11 cellular contexts compared by ENCODE assay signal in genomic region chr3:150074697-150075416, GRCh38.
DNase-seq lines count a peak whose midpoint lies in the region; ATAC-seq, FAIRE-seq and TF ChIP-seq lines count a peak whose summit lies in the region.
"Had no signal": no experiment of that assay in that cellular context is flagged by ENCODE, and none has a peak within 500 bp of the region (broad histone marks: within the 10 kb centered on the region; RNA-seq: fewer than 3 reads in every experiment).

No MANE protein-coding gene starts in this region.

- no peaks in the 10 kb centered on the region for H3K36me3 Mint-ChIP-seq in activated CD4-positive, alpha-beta T cell treated with anti-CD3 and anti-CD28 coated beads, Interleukin-2, amount 10 ng/mL, durations not matched to agents 24 days and 14 days (ENCODE audit: low read depth)

- intact Hi-C loops in activated CD4-positive, alpha-beta T cell treated with anti-CD3 and anti-CD28 coated beads, Interleukin-2, amount 10 ng/mL, durations not matched to agents 24 days and 14 days (cut with micrococcal nuclease), result no loop called here

- H3K27ac Mint-ChIP-seq in activated CD4-positive, alpha-beta T cell treated with anti-CD3 and anti-CD28 coated beads, Interleukin-2, amount 10 ng/mL, durations not matched to agents 24 days and 14 days, result no peak overlapping the region

- H3K27me3 ChIP-seq in BE2C, result no peaks in the 10 kb centered on the region

- peaks cover 4% of the 10 kb centered on the region for H3K9me3 Mint-ChIP-seq in activated CD4-positive, alpha-beta T cell treated with anti-CD3 and anti-CD28 coated beads, Interleukin-2, amount 10 ng/mL, durations not matched to agents 24 days and 14 days

- TF ChIP-seq CTCF in GM12865 (IDR thresholded peaks at IDR 0.05; ENCODE audit: insufficient read depth, low read depth, low read length, missing control alignments) (no peak), fibroblast of pulmonary artery (IDR thresholded peaks at IDR 0.05; ENCODE audit: low read length, missing control alignments) (no peak), BE2C (IDR thresholded peaks at IDR 0.05; ENCODE audit: low read depth, low read length) (no peak)

- H3K4me3 ChIP-seq in GM12865 (ENCODE audit: low read depth, low read length) (peak overlapping the region; percentile 63), fibroblast of pulmonary artery (replicated peaks; ENCODE audit: low read depth, low read length) (peak overlapping the region; percentile 17), BE2C (ENCODE audit: low read depth, low read length) (no peak overlapping the region)

- TF ChIP-seq POLR2A in GM12891 (IDR thresholded peaks at IDR 0.05; ENCODE audit: low read depth, low read length), result no peak

- no peaks in the 10 kb centered on the region for H3K36me3 ChIP-seq in BE2C

- no peaks in the 10 kb centered on the region for H3K9me3 ChIP-seq in BE2C

- DNase-seq in GM12865 (ENCODE audit: low read depth) (peak; percentile 48), fibroblast of pulmonary artery (ENCODE audit: low read depth) (no peak), GM12891 (ENCODE audit: insufficient read length, low spot score) (no peak), BE2C (no peak), NCI-H1092 treated with DMSO at 0.1 percent for 48 hours (lab: John Stamatoyannopoulos, UW) (no peak)
- DNase-seq in activated CD4-positive, alpha-beta T cell treated with anti-CD3 and anti-CD28 coated beads, Interleukin-2, amount 10 ng/mL, durations not matched to agents 24 days and 14 days, result no peak
- DNase-seq: activated CD8-positive, alpha-beta memory T cell treated with anti-CD3 and anti-CD28 coated beads, Interleukin-2, amount 50 U/mL, for 48 hours; C1 segment of cervical spinal cord; NCI-H1092 had no signal

- H3K27me3 Mint-ChIP-seq in activated CD4-positive, alpha-beta T cell treated with anti-CD3 and anti-CD28 coated beads, Interleukin-2, amount 10 ng/mL, durations not matched to agents 24 days and 14 days, result peaks cover 3% of the 10 kb centered on the region

- peak; percentile 48 for ATAC-seq in GM21381 (IDR thresholded peaks at IDR 0.05; ENCODE audit: unreplicated experiment)
- peak; percentile 49 for ATAC-seq in HG03066 (IDR thresholded peaks at IDR 0.05; ENCODE audit: low read depth, unreplicated experiment)

- peaks cover 33% of the 10 kb centered on the region for H3K4me1 ChIP-seq in BE2C

- FAIRE-seq in GM12891 (lab: Jason Lieb, UNC), result no peak

- no peak overlapping the region for H3K4me3 Mint-ChIP-seq in activated CD4-positive, alpha-beta T cell treated with anti-CD3 and anti-CD28 coated beads, Interleukin-2, amount 10 ng/mL, durations not matched to agents 24 days and 14 days

- H3K4me1 Mint-ChIP-seq in activated CD4-positive, alpha-beta T cell treated with anti-CD3 and anti-CD28 coated beads, Interleukin-2, amount 10 ng/mL, durations not matched to agents 24 days and 14 days, result no peaks in the 10 kb centered on the region

TF ChIP-seq in GM12891, 5 proteins besides CTCF, POLR2A, EP300 and RAD21:
- TF ChIP-seq TAF1 (IDR thresholded peaks at IDR 0.05; ENCODE audit: low read depth, low read length) (no peak), SPI1 (IDR thresholded peaks at IDR 0.05; ENCODE audit: low read depth, low read length) (no peak), PAX5 (IDR thresholded peaks at IDR 0.05; ENCODE audit: insufficient read depth, low read length, severe bottlenecking) (no peak), POLR2AphosphoS5 (IDR thresholded peaks at IDR 0.05; ENCODE audit: low read depth, low read length) (no peak)
